In genomic region chr7:49001610-49002033, GRCh38 we compare ENCODE assay signal across 8 cellular contexts.
DNase-seq lines count a peak whose midpoint lies in the region; ATAC-seq and TF ChIP-seq lines count a peak whose summit lies in the region.

No MANE protein-coding gene starts in this region.

- TF ChIP-seq CTCF in GM12864 (IDR thresholded peaks at IDR 0.05; ENCODE audit: low read depth, low read length, missing control alignments) (peak; percentile 87), neural progenitor cell (IDR thresholded peaks at IDR 0.05) (peak; percentile 78)

- H3K27me3 Mint-ChIP-seq in neural progenitor cell (ENCODE audit: insufficient read depth, low read depth) (peaks cover 2% of the 10 kb centered on the region), T-cell (no peaks in the 10 kb centered on the region)

- peaks cover 10% of the 10 kb centered on the region for H3K4me1 Mint-ChIP-seq in neural progenitor cell
- no peaks in the 10 kb centered on the region for H3K4me1 Mint-ChIP-seq in T-cell

- H3K36me3 Mint-ChIP-seq in neural progenitor cell (no peaks in the 10 kb centered on the region), T-cell (no peaks in the 10 kb centered on the region)

- DNase-seq in GM12864 (ENCODE audit: low read depth) (peak; percentile 25), NCI-H82 treated with DMSO at 0.1 percent for 48 hours (lab: John Stamatoyannopoulos, UW; ENCODE audit: unreplicated experiment) (peak; percentile 26), cerebellar cortex (ENCODE audit: low spot score) (peak; percentile 16), neural progenitor cell (ENCODE audit: low spot score) (peak; percentile 75), T-cell (no peak), OCI-M2 (lab: John Stamatoyannopoulos, UW; ENCODE audit: unreplicated experiment) (no peak)

- no peaks in the 10 kb centered on the region for H3K9me3 ChIP-seq in neural progenitor cell (ENCODE audit: low read depth)

- H3K27ac ChIP-seq in neural progenitor cell = no peak overlapping the region

- H3K4me3 Mint-ChIP-seq in neural progenitor cell (no peak overlapping the region), T-cell (no peak overlapping the region)

- H3K4me3 ChIP-seq in GM12864 (ENCODE audit: low read depth, low read length) (no peak overlapping the region), neural progenitor cell (no peak overlapping the region)

- H3K36me3 ChIP-seq in neural progenitor cell = no peaks in the 10 kb centered on the region

- no peak overlapping the region for H3K27ac Mint-ChIP-seq in neural progenitor cell
- no peak overlapping the region for H3K27ac Mint-ChIP-seq in T-cell

- H3K4me2 ChIP-seq in neural progenitor cell = no peak overlapping the region

- ATAC-seq in GM19372 (IDR thresholded peaks at IDR 0.05; ENCODE audit: low read depth, unreplicated experiment) (peak; percentile 70), HG03103 (IDR thresholded peaks at IDR 0.05; ENCODE audit: low read depth, unreplicated experiment) (peak; percentile 99), T-cell (replicated peaks in 1 of 4) (no peak)

- H3K4me1 ChIP-seq in neural progenitor cell = no peaks in the 10 kb centered on the region

- CTCF ChIA-PET in T-cell (lab: Charles Lee) = no interaction called here

- POLR2A ChIA-PET in T-cell (lab: Charles Lee) = no interaction called here

- no peak overlapping the region for H3K9ac ChIP-seq in neural progenitor cell

- peaks cover 17% of the 10 kb centered on the region for H3K9me3 Mint-ChIP-seq in neural progenitor cell
- peaks cover 7 to 13% (median 13%) of the 10 kb centered on the region in 3 donors for H3K9me3 Mint-ChIP-seq in T-cell

- H3F3A ChIP-seq in neural progenitor cell (ENCODE audit: low read depth) = no peaks in the 10 kb centered on the region

- H4K20me1 ChIP-seq in neural progenitor cell (ENCODE audit: low read depth) = no peaks in the 10 kb centered on the region

- H3K27me3 ChIP-seq in neural progenitor cell = no peaks in the 10 kb centered on the region

- no peaks in the 10 kb centered on the region for H3K79me2 ChIP-seq in neural progenitor cell (ENCODE audit: low read depth)

- H2AFZ ChIP-seq in neural progenitor cell (replicated peaks) = no peak overlapping the region

Comparison
In these comparisons a context has a peak if more than half of its experiments do, and no peak if none do; other contexts are left out.
1. DNase-seq: peak in GM12864 (single experiment), NCI-H82 treated with DMSO at 0.1 percent for 48 hours (single experiment), cerebellar cortex (single experiment) and neural progenitor cell (single experiment); none in T-cell (0 of 34) and OCI-M2 (single experiment).
2. ATAC-seq: peak in GM19372 (single experiment) and HG03103 (single experiment); none in T-cell (0 of 4).